ENCODE assay signal across 19 cellular contexts in the genomic region with DNA sequence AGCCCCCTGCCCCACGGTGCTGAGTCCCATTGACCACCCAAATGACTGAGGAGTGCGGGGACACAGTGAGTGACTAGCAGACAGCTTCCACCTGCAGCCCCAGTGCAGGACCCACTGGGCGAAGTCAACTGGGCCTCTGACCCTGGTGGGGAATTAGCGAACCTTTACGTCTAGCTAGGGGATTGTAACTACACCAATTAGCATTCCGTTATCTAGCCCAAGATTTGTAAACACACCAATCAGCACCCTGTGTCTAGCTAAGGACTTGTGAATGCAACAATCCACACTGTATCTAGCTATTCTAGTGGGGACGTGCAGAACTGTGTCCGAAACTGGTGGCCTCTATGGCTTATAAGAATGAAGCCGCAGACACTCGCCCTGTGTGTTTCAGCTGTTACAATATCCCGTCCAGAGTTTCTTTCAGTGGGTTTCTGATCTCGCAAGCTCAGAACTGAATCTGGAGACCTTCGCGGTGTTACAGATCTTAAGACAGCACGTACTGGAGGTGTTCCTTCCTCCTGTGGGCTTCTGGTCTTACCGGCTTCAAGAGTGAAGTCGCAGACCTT. TPM values are rescaled to one million over a fixed set of nuclear protein-coding genes. Genes with fewer than 3 reads are reported as not detected.
DNase-seq lines count a peak whose midpoint lies in the region; ATAC-seq and TF ChIP-seq lines count a peak whose summit lies in the region.
"Had no signal": no experiment of that assay in that cellular context is flagged by ENCODE, and none has a peak within 500 bp of the region (broad histone marks: within the 10 kb centered on the region; RNA-seq: fewer than 3 reads in every experiment).

No MANE protein-coding gene starts in this region.

- peaks cover 52% of the 10 kb centered on the region for H3K27me3 Mint-ChIP-seq in stimulated activated memory B cell treated with anti-CD40 and anti-IgM and Interleukin-4, amounts not matched to agents 10 μg/mL and 1 μg/mL and 100 μg/mL, for 72 hours

- no peaks in the 10 kb centered on the region for H3K9me3 Mint-ChIP-seq in stimulated activated memory B cell treated with anti-CD40 and anti-IgM and Interleukin-4, amounts not matched to agents 10 μg/mL and 1 μg/mL and 100 μg/mL, for 72 hours
- H3K9me3 Mint-ChIP-seq: CD8-positive, alpha-beta memory T cell had no signal

- no peak for TF ChIP-seq CTCF in left ventricle myocardium inferior (IDR thresholded peaks at IDR 0.05; ENCODE audit: borderline replicate concordance)
- TF ChIP-seq CTCF in heart left ventricle (IDR thresholded peaks at IDR 0.05) = no peak
- TF ChIP-seq CTCF in colonic mucosa (IDR thresholded peaks at IDR 0.05) = no peak

- no peak for ATAC-seq in heart left ventricle
- no peak for ATAC-seq in stimulated activated memory B cell treated with anti-CD40 and anti-IgM and Interleukin-4, amounts not matched to agents 10 μg/mL and 1 μg/mL and 100 μg/mL, for 72 hours
- ATAC-seq in GM18517 (IDR thresholded peaks at IDR 0.05; ENCODE audit: unreplicated experiment) = no peak

- no peak for TF ChIP-seq POLR2A in heart left ventricle (IDR thresholded peaks at IDR 0.05)

- H3K9me3 ChIP-seq in left ventricle myocardium inferior (replicated peaks) (no peaks in the 10 kb centered on the region), heart left ventricle (no peaks in the 10 kb centered on the region), colonic mucosa (no peaks in the 10 kb centered on the region)

- DNase-seq in left ventricle myocardium inferior (no peak), heart left ventricle (no peak), KBM-7 (peak; percentile 19), colonic mucosa (peak; percentile 15), nucleus accumbens (lab: John Stamatoyannopoulos, UW) (no peak)
- DNase-seq: Calu3; CD8-positive, alpha-beta memory T cell; DMS53; GDM1; Karpas-422; NCI-H1694; NCI-H2081 treated with DMSO at 0.1 percent for 48 hours; NCI-H2171 treated with DMSO at 0.1 percent for 48 hours; NCI-H526; OCI-M1; SHP77 had no signal

- peaks cover 6% of the 10 kb centered on the region for H3K4me1 Mint-ChIP-seq in stimulated activated memory B cell treated with anti-CD40 and anti-IgM and Interleukin-4, amounts not matched to agents 10 μg/mL and 1 μg/mL and 100 μg/mL, for 72 hours
- H3K4me1 Mint-ChIP-seq: CD8-positive, alpha-beta memory T cell had no signal

- peak overlapping the region; percentile 46 for H3K4me3 ChIP-seq in left ventricle myocardium inferior
- no peak overlapping the region for H3K4me3 ChIP-seq in heart left ventricle
- no peak overlapping the region for H3K4me3 ChIP-seq in colonic mucosa

- no peak overlapping the region for H3K9ac ChIP-seq in colonic mucosa (ENCODE audit: low read depth in 2 of 2, low read length in 2 of 2)

- H3K4me1 ChIP-seq in left ventricle myocardium inferior = peaks cover 19% of the 10 kb centered on the region
- peaks cover 0 to 24% (median 10%) of the 10 kb centered on the region in 12 donors for H3K4me1 ChIP-seq in heart left ventricle
- H3K4me1 ChIP-seq in colonic mucosa = no peaks in the 10 kb centered on the region

- peaks cover 12% of the 10 kb centered on the region for H3K27me3 ChIP-seq in left ventricle myocardium inferior (ENCODE audit: low read depth)
- peaks cover 0 to 15% (median 0%) of the 10 kb centered on the region in 9 donors for H3K27me3 ChIP-seq in heart left ventricle
- no peaks in the 10 kb centered on the region for H3K27me3 ChIP-seq in colonic mucosa

- no peak overlapping the region for H3K27ac ChIP-seq in left ventricle myocardium inferior (replicated peaks)
- no peak overlapping the region for H3K27ac ChIP-seq in heart left ventricle
- H3K27ac ChIP-seq in colonic mucosa = no peak overlapping the region
- H3K27ac ChIP-seq: C4-2B had no signal

- H3K4me3 Mint-ChIP-seq in stimulated activated memory B cell treated with anti-CD40 and anti-IgM and Interleukin-4, amounts not matched to agents 10 μg/mL and 1 μg/mL and 100 μg/mL, for 72 hours = peak overlapping the region; percentile 16
- H3K4me3 Mint-ChIP-seq: CD8-positive, alpha-beta memory T cell had no signal

- in situ Hi-C loops in KBM-7 (cut with MboI; ENCODE audit: low pct_unique_long_range_greater_than_20kb, low sequenced_read_pairs) = no loop called here

- no peaks in the 10 kb centered on the region for H3K36me3 Mint-ChIP-seq in stimulated activated memory B cell treated with anti-CD40 and anti-IgM and Interleukin-4, amounts not matched to agents 10 μg/mL and 1 μg/mL and 100 μg/mL, for 72 hours
- H3K36me3 Mint-ChIP-seq: CD8-positive, alpha-beta memory T cell had no signal

- intact Hi-C loops in left ventricle myocardium inferior (cut with micrococcal nuclease) (no loop called here), heart left ventricle (cut with DNase I) (no loop called here), colonic mucosa (cut with DNase I) (no loop called here)

- H3K27ac Mint-ChIP-seq in stimulated activated memory B cell treated with anti-CD40 and anti-IgM and Interleukin-4, amounts not matched to agents 10 μg/mL and 1 μg/mL and 100 μg/mL, for 72 hours = peak overlapping the region; percentile 30
- H3K27ac Mint-ChIP-seq: CD8-positive, alpha-beta memory T cell had no signal

- 92 to 98% (median 93%) methylated on average over 16 to 17 of the region's 17 CpGs for WGBS in heart left ventricle, 4 donors

- H3K36me3 ChIP-seq in left ventricle myocardium inferior (no peaks in the 10 kb centered on the region), heart left ventricle (no peaks in the 10 kb centered on the region), colonic mucosa (no peaks in the 10 kb centered on the region)

RNA-seq across cellular contexts. Expression of gene GMPR, which starts 21.1 kb away (rescaled TPM):
- total RNA-seq in left ventricle myocardium inferior = 126 TPM
- 100 to 1,000 TPM in 5 of 9 donors, 10 to 100 TPM in 4; 67.8 to 160 (median 115) TPM for total RNA-seq in heart left ventricle
- polyA plus RNA-seq in heart left ventricle = 100 to 1,000 TPM; 140 to 294 TPM
- 1 to 10 TPM; 3.4 to 4.7 TPM for total RNA-seq in colonic mucosa

Comparison
In these comparisons a context has a peak if more than half of its experiments do, and no peak if none do; other contexts are left out.
1. DNase-seq: peak in KBM-7 (single experiment) and colonic mucosa (single experiment); none in left ventricle myocardium inferior (single experiment), heart left ventricle (0 of 5) and nucleus accumbens (0 of 56).
2. RNA of gene GMPR, which starts 21.1 kb away (total RNA-seq): 126 TPM in left ventricle myocardium inferior (single experiment) and 67.8 to 160 TPM in heart left ventricle; 3.4 to 4.7 TPM in colonic mucosa; every median in the first group is over 10 times any median in the second.